Comparison of ENCODE assay signal across 11 cellular contexts in the genomic region with DNA sequence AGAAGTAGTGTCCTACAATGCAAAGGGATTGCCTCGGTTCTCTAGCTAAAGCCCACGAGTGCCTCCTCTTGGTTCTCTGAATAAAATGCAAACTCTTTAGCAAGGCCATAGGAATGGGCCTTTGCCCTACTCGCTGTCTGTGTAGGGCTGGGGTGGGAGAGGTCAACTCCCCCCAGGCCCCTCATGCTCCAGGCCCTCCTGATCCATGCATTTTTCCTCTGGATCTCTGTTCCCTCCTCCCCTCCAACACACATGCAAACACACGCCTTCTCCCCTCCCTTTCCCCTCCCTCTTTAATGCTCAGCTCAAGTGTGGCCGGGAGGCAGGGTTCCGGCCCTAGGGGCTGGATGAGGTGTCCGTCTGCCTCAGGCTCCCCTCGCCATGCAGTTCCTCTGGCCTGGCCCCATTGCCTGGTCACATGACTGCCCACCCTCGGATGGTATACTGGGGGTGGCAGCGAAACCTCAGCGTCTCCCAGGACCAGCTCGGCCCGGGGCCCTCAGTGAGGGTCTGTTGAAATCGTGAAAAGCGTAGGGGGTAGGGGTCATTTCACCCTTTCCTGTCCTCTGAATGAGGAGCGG. TPM values are rescaled to one million over a fixed set of nuclear protein-coding genes. Genes with fewer than 3 reads are reported as not detected.
DNase-seq lines count a peak whose midpoint lies in the region; ATAC-seq and TF ChIP-seq lines count a peak whose summit lies in the region.
"Had no signal": no experiment of that assay in that cellular context is flagged by ENCODE, and none has a peak within 500 bp of the region (broad histone marks: within the 10 kb centered on the region; RNA-seq: fewer than 3 reads in every experiment).

No MANE protein-coding gene starts in this region.

- H3K9me3 Mint-ChIP-seq in GM23338, result no peaks in the 10 kb centered on the region
- H3K9me3 Mint-ChIP-seq in activated T-helper 17 cell treated with anti-CD3 and anti-CD28 coated beads, Interleukin-2, amount 50 U/mL, for 72 hours, result no peaks in the 10 kb centered on the region

- H3K27ac ChIP-seq in GM23338 (ENCODE audit: low read depth), result no peak overlapping the region
- H3K27ac ChIP-seq in mesenchymal stem cell (ENCODE audit: low read length, poor library complexity, severe bottlenecking), result no peak overlapping the region
- H3K27ac ChIP-seq: hepatocyte, pancreas had no signal

- H3K27ac Mint-ChIP-seq in GM23338, result no peak overlapping the region
- H3K27ac Mint-ChIP-seq in activated T-helper 17 cell treated with anti-CD3 and anti-CD28 coated beads, Interleukin-2, amount 50 U/mL, for 72 hours, result no peak overlapping the region

- H3F3A ChIP-seq in GM23338 (replicated peaks; ENCODE audit: low read depth), result no peaks in the 10 kb centered on the region

- peak overlapping the region; percentile 38 for H2AK5ac ChIP-seq in mesenchymal stem cell (ENCODE audit: low read length, severe bottlenecking)

- no peak overlapping the region for H4K8ac ChIP-seq in mesenchymal stem cell (ENCODE audit: low read length)

- H3K36me3 Mint-ChIP-seq in GM23338 (ENCODE audit: low read depth), result no peaks in the 10 kb centered on the region
- H3K36me3 Mint-ChIP-seq in activated T-helper 17 cell treated with anti-CD3 and anti-CD28 coated beads, Interleukin-2, amount 50 U/mL, for 72 hours (ENCODE audit: low read depth), result no peaks in the 10 kb centered on the region

- H3K4me3 ChIP-seq in GM23338 (no peak overlapping the region), mesenchymal stem cell (ENCODE audit: insufficient read depth in 1 of 2, low read depth in 1 of 2, low read length in 2 of 2) (no peak overlapping the region)
- H3K4me3 ChIP-seq: hepatocyte, pancreas had no signal

- H4K91ac ChIP-seq in mesenchymal stem cell (ENCODE audit: low read length), result no peak overlapping the region

- peak; percentile 35 for ATAC-seq in GM23338
- ATAC-seq in activated T-helper 17 cell treated with anti-CD3 and anti-CD28 coated beads, Interleukin-2, amount 50 U/mL, for 72 hours (replicated peaks), result no peak

- peaks cover 7% of the 10 kb centered on the region for H3K27me3 Mint-ChIP-seq in GM23338 (ENCODE audit: insufficient read depth, low read depth, poor library complexity)
- H3K27me3 Mint-ChIP-seq in activated T-helper 17 cell treated with anti-CD3 and anti-CD28 coated beads, Interleukin-2, amount 50 U/mL, for 72 hours, result no peaks in the 10 kb centered on the region

- peak overlapping the region in 1 of 2 experiments; percentile 44 for H3K18ac ChIP-seq in mesenchymal stem cell (ENCODE audit: low read depth in 1 of 2, low read length in 2 of 2)

- H3K4me1 Mint-ChIP-seq in GM23338, result peaks cover 16% of the 10 kb centered on the region
- peaks cover 10% of the 10 kb centered on the region for H3K4me1 Mint-ChIP-seq in activated T-helper 17 cell treated with anti-CD3 and anti-CD28 coated beads, Interleukin-2, amount 50 U/mL, for 72 hours

- no peak overlapping the region for H3K23ac ChIP-seq in mesenchymal stem cell (ENCODE audit: low read length in 2 of 2)

- H2BK15ac ChIP-seq in mesenchymal stem cell (ENCODE audit: low read depth, poor library complexity, severe bottlenecking), result no peak overlapping the region

- no peaks in the 10 kb centered on the region for H3K79me2 ChIP-seq in GM23338 (replicated peaks; ENCODE audit: insufficient read depth)
- H3K79me2 ChIP-seq: hepatocyte had no signal

- peaks cover 17% of the 10 kb centered on the region for H3K4me1 ChIP-seq in GM23338 (ENCODE audit: insufficient read depth)
- H3K4me1 ChIP-seq in mesenchymal stem cell (ENCODE audit: control insufficient read depth, insufficient read depth, low read depth, low read length), result peaks cover 18% of the 10 kb centered on the region
- H3K4me1 ChIP-seq: pancreas had no signal

- DNase-seq in CD1c-positive myeloid dendritic cell (ENCODE audit: extremely low spot score), result peak; percentile 61
- peak; percentile 42 for DNase-seq in GM23338 (ENCODE audit: low spot score)
- DNase-seq in mesenchymal stem cell, result no peak
- DNase-seq in NCI-H82 (lab: John Stamatoyannopoulos, UW), result no peak
- DNase-seq in AML-193 (lab: John Stamatoyannopoulos, UW), result no peak
- DNase-seq in stimulated activated naive CD4-positive, alpha-beta T cell (lab: John Stamatoyannopoulos, UW), result no peak
- no peak for DNase-seq in NCI-H526 treated with DMSO at 0.1 percent for 48 hours (lab: John Stamatoyannopoulos, UW)
- DNase-seq: RPMI8226 had no signal

- H3K4me2 ChIP-seq in GM23338 (peak overlapping the region; percentile 66; the same call in 1 of the 2 replicates), mesenchymal stem cell (ENCODE audit: low read length, poor library complexity, severe bottlenecking) (no peak overlapping the region)

- TF ChIP-seq CTCF in GM23338 (conservative IDR thresholded peaks at IDR 0.05; ENCODE audit: low read depth in 2 of 2), result peak in 1 of 2 experiments; percentile 58; a peak in 2 of 4 replicates

- H2AFZ ChIP-seq in GM23338 (peak overlapping the region; percentile 92), mesenchymal stem cell (ENCODE audit: low read depth, low read length) (no peak overlapping the region)
- H2AFZ ChIP-seq: hepatocyte had no signal

- no peaks in the 10 kb centered on the region for H3K79me1 ChIP-seq in mesenchymal stem cell (replicated peaks; ENCODE audit: low read length, poor library complexity, severe bottlenecking)

- no peak overlapping the region for H2BK5ac ChIP-seq in mesenchymal stem cell (ENCODE audit: low read depth, low read length, poor library complexity, severe bottlenecking)

- H3K27me3 ChIP-seq in GM23338 (ENCODE audit: insufficient read depth), result no peaks in the 10 kb centered on the region
- H3K27me3 ChIP-seq in mesenchymal stem cell (ENCODE audit: control insufficient read depth in 1 of 2, insufficient read depth in 1 of 2, low read length in 2 of 2), result peaks cover 0 to 5% of the 10 kb centered on the region in 2 experiments
- H3K27me3 ChIP-seq: hepatocyte, pancreas had no signal

- H3K4me3 Mint-ChIP-seq in GM23338, result no peak overlapping the region
- peak overlapping the region; percentile 49 for H3K4me3 Mint-ChIP-seq in activated T-helper 17 cell treated with anti-CD3 and anti-CD28 coated beads, Interleukin-2, amount 50 U/mL, for 72 hours

- no peak overlapping the region for H2BK120ac ChIP-seq in mesenchymal stem cell (ENCODE audit: low read depth, low read length)

- no peaks in the 10 kb centered on the region for H4K20me1 ChIP-seq in GM23338 (replicated peaks; ENCODE audit: insufficient read depth)

- H3K36me3 ChIP-seq in GM23338 (ENCODE audit: insufficient read depth), result no peaks in the 10 kb centered on the region
- H3K36me3 ChIP-seq in mesenchymal stem cell (ENCODE audit: control insufficient read depth in 1 of 2, insufficient read depth in 2 of 2, low read depth in 1 of 2, low read length in 2 of 2), result no peaks in the 10 kb centered on the region
- H3K36me3 ChIP-seq: pancreas had no signal

- no peak overlapping the region for H3K4ac ChIP-seq in mesenchymal stem cell (ENCODE audit: low read depth in 1 of 2, low read length in 2 of 2)

- H3K9me3 ChIP-seq in mesenchymal stem cell (ENCODE audit: control insufficient read depth, low read length), result no peaks in the 10 kb centered on the region
- H3K9me3 ChIP-seq: pancreas had no signal

- 78% methylated on average over 14 of the region's 16 CpGs for WGBS in mesenchymal stem cell

- no peak overlapping the region for H3K9ac ChIP-seq in mesenchymal stem cell (ENCODE audit: low read length)

- no peak overlapping the region for H3K14ac ChIP-seq in mesenchymal stem cell (ENCODE audit: low read length in 2 of 2)

- H3K9me2 ChIP-seq in GM23338 (ENCODE audit: insufficient read depth), result no peaks in the 10 kb centered on the region

- peak overlapping the region in 1 of 2 experiments; percentile 29 for H2BK12ac ChIP-seq in mesenchymal stem cell (ENCODE audit: low read length in 2 of 2)

TF ChIP-seq in GM23338, 12 proteins besides CTCF, POLR2A, EP300 and RAD21 (continues in another document):
- TF ChIP-seq ZNF331 (CRISPR knock-in tag; IDR thresholded peaks at IDR 0.05; ENCODE audit: low read depth) (no peak), NANOG (IDR thresholded peaks at IDR 0.05; ENCODE audit: borderline replicate concordance) (no peak), JUNB (IDR thresholded peaks at IDR 0.05; ENCODE audit: unreplicated experiment) (no peak), EZH2 (IDR thresholded peaks at IDR 0.05; ENCODE audit: low read depth, unreplicated experiment) (no peak), POLR2AphosphoS5 (IDR thresholded peaks at IDR 0.05; ENCODE audit: low read depth) (no peak)
- TF ChIP-seq, protein P1, sequence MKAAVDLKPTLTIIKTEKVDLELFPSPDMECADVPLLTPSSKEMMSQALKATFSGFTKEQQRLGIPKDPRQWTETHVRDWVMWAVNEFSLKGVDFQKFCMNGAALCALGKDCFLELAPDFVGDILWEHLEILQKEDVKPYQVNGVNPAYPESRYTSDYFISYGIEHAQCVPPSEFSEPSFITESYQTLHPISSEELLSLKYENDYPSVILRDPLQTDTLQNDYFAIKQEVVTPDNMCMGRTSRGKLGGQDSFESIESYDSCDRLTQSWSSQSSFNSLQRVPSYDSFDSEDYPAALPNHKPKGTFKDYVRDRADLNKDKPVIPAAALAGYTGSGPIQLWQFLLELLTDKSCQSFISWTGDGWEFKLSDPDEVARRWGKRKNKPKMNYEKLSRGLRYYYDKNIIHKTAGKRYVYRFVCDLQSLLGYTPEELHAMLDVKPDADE (IDR thresholded peaks at IDR 0.05), result no peak

RNA-seq across cellular contexts. Expression of a gene that starts 14.9 kb away (rescaled TPM):
- 5.1 and 5.6 TPM in 2 replicates for total RNA-seq in GM23338 (2014; rRNA removed; shearing (Covaris generic))
- 1.4 and 1.6 TPM in 2 replicates for polyA plus RNA-seq in GM23338 (2016; fragmentation: Nextera tagmentation; extraction: Ambion mirVana)
- total RNA-seq in activated T-helper 17 cell treated with anti-CD3 and anti-CD28 coated beads, Interleukin-2, amount 50 U/mL, for 72 hours, result 1 to 10 TPM; 5.6 to 7.9 TPM
- polyA plus RNA-seq in mesenchymal stem cell (2013, experiment 1 of 2), result 7.2 TPM
- polyA plus RNA-seq in mesenchymal stem cell (2013, experiment 2 of 2), result 7.1 TPM

RNA-seq across cellular contexts. Expression of a gene that starts 51.7 kb away (rescaled TPM):
- total RNA-seq in GM23338 (2014; rRNA removed; shearing (Covaris generic)), result 0.04 and 0.31 TPM in 2 replicates
- polyA plus RNA-seq in GM23338 (2016; fragmentation: Nextera tagmentation; extraction: Ambion mirVana), result 0.30 and 0.32 TPM in 2 replicates
- under 1 TPM in 1 of 2 donors, not detected in 1; 0.09 TPM for total RNA-seq in activated T-helper 17 cell treated with anti-CD3 and anti-CD28 coated beads, Interleukin-2, amount 50 U/mL, for 72 hours
- 0.22 TPM for polyA plus RNA-seq in mesenchymal stem cell (2013, experiment 1 of 2)
- 0.34 TPM for polyA plus RNA-seq in mesenchymal stem cell (2013, experiment 2 of 2)

Comparison
In these comparisons a context has a peak if more than half of its experiments do, and no peak if none do; other contexts are left out.
1. DNase-seq: peak in CD1c-positive myeloid dendritic cell (single experiment) and GM23338 (single experiment); none in mesenchymal stem cell (single experiment), NCI-H82 (single experiment), AML-193 (0 of 2), stimulated activated naive CD4-positive, alpha-beta T cell (0 of 6) and NCI-H526 treated with DMSO at 0.1 percent for 48 hours (single experiment).